In genomic region chr1:118085365-118085764, GRCh38 we compare ENCODE assay signal across 8 cellular contexts.
"Had no signal": no experiment of that assay in that cellular context is flagged by ENCODE, and none has a peak within 500 bp of the region (broad histone marks: within the 10 kb centered on the region; RNA-seq: fewer than 3 reads in every experiment).

No MANE protein-coding gene starts in this region.

- ATAC-seq: GM12878 had no signal

- H3K4me3 ChIP-seq: GM12878 had no signal

- FAIRE-seq: G401.6, GM12878, GM12891, GM12892, GM18507, GM19239 had no signal

- DNase-seq: GDM1, GF-D8 had no signal
